ENCODE assay signal across 1 cellular context in the genomic region with DNA sequence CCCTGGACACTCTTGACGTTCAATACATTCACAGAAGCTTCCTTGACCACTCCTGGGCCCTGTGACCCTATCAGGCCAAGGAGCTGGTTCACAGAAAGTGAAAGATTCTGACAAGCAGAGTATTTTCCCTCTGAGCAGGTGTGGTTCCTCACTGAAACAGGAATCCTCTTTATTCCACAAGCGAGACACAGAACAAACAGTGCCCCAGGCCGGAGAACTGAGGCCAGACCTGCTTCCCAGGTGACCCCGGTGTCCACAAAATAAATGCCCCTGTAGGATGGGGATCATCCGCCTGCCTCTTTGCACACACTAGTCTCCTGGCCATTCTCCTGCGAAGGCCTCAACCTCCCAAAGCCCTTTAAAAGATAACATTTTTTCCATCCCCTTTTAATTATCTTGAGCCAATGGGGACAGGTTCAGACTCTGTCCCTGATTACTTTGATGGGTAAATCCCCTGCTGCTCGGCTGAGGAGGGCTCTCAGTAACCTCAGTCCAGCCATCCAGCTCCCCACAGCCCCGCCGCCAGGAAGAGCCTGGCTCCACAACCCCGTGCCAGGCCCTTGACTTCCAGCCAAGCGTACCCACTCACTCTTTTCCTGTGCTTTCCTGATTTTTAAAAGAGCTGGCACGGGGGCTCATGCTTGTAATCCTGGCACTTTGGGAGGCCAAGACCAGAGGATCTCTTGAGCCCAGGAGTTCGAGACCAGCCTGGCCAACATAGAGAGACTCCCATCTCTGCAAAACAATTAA.
TF ChIP-seq lines count a peak whose summit lies in the region.

No MANE protein-coding gene starts in this region.

TF ChIP-seq in GM23338, 12 proteins besides CTCF, POLR2A, EP300 and RAD21 (continued from another document):
- TF ChIP-seq, protein P1, sequence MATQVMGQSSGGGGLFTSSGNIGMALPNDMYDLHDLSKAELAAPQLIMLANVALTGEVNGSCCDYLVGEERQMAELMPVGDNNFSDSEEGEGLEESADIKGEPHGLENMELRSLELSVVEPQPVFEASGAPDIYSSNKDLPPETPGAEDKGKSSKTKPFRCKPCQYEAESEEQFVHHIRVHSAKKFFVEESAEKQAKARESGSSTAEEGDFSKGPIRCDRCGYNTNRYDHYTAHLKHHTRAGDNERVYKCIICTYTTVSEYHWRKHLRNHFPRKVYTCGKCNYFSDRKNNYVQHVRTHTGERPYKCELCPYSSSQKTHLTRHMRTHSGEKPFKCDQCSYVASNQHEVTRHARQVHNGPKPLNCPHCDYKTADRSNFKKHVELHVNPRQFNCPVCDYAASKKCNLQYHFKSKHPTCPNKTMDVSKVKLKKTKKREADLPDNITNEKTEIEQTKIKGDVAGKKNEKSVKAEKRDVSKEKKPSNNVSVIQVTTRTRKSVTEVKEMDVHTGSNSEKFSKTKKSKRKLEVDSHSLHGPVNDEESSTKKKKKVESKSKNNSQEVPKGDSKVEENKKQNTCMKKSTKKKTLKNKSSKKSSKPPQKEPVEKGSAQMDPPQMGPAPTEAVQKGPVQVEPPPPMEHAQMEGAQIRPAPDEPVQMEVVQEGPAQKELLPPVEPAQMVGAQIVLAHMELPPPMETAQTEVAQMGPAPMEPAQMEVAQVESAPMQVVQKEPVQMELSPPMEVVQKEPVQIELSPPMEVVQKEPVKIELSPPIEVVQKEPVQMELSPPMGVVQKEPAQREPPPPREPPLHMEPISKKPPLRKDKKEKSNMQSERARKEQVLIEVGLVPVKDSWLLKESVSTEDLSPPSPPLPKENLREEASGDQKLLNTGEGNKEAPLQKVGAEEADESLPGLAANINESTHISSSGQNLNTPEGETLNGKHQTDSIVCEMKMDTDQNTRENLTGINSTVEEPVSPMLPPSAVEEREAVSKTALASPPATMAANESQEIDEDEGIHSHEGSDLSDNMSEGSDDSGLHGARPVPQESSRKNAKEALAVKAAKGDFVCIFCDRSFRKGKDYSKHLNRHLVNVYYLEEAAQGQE (IDR thresholded peaks at IDR 0.05; ENCODE audit: unreplicated experiment), result no peak
- TF ChIP-seq NANOG (IDR thresholded peaks at IDR 0.05; ENCODE audit: borderline replicate concordance), result no peak
- no peak for TF ChIP-seq CREB1 (CRISPR knock-in tag; IDR thresholded peaks at IDR 0.05; ENCODE audit: low read depth)
- no peak for TF ChIP-seq POLR2AphosphoS5 (IDR thresholded peaks at IDR 0.05; ENCODE audit: low read depth)
- TF ChIP-seq EZH2phosphoT487 (IDR thresholded peaks at IDR 0.05; ENCODE audit: unreplicated experiment), result no peak
- no peak for TF ChIP-seq ZNF114 (CRISPR knock-in tag; IDR thresholded peaks at IDR 0.05)
- TF ChIP-seq EZH2 (IDR thresholded peaks at IDR 0.05; ENCODE audit: low read depth, unreplicated experiment), result no peak
- TF ChIP-seq, protein P2, sequence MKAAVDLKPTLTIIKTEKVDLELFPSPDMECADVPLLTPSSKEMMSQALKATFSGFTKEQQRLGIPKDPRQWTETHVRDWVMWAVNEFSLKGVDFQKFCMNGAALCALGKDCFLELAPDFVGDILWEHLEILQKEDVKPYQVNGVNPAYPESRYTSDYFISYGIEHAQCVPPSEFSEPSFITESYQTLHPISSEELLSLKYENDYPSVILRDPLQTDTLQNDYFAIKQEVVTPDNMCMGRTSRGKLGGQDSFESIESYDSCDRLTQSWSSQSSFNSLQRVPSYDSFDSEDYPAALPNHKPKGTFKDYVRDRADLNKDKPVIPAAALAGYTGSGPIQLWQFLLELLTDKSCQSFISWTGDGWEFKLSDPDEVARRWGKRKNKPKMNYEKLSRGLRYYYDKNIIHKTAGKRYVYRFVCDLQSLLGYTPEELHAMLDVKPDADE (IDR thresholded peaks at IDR 0.05), result no peak
- no peak for TF ChIP-seq STAT1 (IDR thresholded peaks at IDR 0.05; ENCODE audit: unreplicated experiment)
- TF ChIP-seq, protein P3, sequence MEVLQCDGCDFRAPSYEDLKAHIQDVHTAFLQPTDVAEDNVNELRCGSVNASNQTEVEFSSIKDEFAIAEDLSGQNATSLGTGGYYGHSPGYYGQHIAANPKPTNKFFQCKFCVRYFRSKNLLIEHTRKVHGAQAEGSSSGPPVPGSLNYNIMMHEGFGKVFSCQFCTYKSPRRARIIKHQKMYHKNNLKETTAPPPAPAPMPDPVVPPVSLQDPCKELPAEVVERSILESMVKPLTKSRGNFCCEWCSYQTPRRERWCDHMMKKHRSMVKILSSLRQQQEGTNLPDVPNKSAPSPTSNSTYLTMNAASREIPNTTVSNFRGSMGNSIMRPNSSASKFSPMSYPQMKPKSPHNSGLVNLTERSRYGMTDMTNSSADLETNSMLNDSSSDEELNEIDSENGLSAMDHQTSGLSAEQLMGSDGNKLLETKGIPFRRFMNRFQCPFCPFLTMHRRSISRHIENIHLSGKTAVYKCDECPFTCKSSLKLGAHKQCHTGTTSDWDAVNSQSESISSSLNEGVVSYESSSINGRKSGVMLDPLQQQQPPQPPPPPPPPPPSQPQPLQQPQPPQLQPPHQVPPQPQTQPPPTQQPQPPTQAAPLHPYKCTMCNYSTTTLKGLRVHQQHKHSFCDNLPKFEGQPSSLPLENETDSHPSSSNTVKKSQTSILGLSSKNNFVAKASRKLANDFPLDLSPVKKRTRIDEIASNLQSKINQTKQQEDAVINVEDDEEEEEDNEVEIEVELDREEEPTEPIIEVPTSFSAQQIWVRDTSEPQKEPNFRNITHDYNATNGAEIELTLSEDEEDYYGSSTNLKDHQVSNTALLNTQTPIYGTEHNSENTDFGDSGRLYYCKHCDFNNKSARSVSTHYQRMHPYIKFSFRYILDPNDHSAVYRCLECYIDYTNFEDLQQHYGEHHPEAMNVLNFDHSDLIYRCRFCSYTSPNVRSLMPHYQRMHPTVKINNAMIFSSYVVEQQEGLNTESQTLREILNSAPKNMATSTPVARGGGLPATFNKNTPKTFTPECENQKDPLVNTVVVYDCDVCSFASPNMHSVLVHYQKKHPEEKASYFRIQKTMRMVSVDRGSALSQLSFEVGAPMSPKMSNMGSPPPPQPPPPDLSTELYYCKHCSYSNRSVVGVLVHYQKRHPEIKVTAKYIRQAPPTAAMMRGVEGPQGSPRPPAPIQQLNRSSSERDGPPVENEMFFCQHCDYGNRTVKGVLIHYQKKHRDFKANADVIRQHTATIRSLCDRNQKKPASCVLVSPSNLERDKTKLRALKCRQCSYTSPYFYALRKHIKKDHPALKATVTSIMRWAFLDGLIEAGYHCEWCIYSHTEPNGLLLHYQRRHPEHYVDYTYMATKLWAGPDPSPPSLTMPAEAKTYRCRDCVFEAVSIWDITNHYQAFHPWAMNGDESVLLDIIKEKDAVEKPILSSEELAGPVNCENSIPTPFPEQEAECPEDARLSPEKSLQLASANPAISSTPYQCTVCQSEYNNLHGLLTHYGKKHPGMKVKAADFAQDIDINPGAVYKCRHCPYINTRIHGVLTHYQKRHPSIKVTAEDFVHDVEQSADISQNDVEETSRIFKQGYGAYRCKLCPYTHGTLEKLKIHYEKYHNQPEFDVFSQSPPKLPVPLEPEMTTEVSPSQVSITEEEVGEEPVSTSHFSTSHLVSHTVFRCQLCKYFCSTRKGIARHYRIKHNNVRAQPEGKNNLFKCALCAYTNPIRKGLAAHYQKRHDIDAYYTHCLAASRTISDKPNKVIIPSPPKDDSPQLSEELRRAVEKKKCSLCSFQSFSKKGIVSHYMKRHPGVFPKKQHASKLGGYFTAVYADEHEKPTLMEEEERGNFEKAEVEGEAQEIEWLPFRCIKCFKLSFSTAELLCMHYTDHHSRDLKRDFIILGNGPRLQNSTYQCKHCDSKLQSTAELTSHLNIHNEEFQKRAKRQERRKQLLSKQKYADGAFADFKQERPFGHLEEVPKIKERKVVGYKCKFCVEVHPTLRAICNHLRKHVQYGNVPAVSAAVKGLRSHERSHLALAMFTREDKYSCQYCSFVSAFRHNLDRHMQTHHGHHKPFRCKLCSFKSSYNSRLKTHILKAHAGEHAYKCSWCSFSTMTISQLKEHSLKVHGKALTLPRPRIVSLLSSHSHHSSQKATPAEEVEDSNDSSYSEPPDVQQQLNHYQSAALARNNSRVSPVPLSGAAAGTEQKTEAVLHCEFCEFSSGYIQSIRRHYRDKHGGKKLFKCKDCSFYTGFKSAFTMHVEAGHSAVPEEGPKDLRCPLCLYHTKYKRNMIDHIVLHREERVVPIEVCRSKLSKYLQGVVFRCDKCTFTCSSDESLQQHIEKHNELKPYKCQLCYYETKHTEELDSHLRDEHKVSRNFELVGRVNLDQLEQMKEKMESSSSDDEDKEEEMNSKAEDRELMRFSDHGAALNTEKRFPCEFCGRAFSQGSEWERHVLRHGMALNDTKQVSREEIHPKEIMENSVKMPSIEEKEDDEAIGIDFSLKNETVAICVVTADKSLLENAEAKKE (CRISPR knock-in tag; IDR thresholded peaks at IDR 0.05), result no peak
- TF ChIP-seq ZNF331 (CRISPR knock-in tag; IDR thresholded peaks at IDR 0.05; ENCODE audit: low read depth), result no peak
